In genomic region chr1:9823943-9824701, GRCh38 we compare ENCODE assay signal across 7 cellular contexts. TPM values are rescaled to one million over a fixed set of nuclear protein-coding genes. Genes with fewer than 3 reads are reported as not detected.
DNase-seq lines count a peak whose midpoint lies in the region; ATAC-seq lines count a peak whose summit lies in the region.

Gene CLSTN1, minus strand, starts transcription at chr1:9823965. Its CDS starts 232 bp downstream, at chr1:9823733.

- ATAC-seq in GM18498 (IDR thresholded peaks at IDR 0.05; ENCODE audit: unreplicated experiment) (peak; percentile 67), HG03066 (IDR thresholded peaks at IDR 0.05; ENCODE audit: low read depth, unreplicated experiment) (peak; percentile 49), left lobe of liver (peak; percentile 81)

- DNase-seq in NCI-H510A (lab: John Stamatoyannopoulos, UW) = peak; percentile 99
- peak; percentile 91 for DNase-seq in activated CD4-positive, alpha-beta T cell treated with anti-CD3 and anti-CD28 coated beads, Interleukin-2, amount 50 U/mL, for 1 hour
- peak; percentile 83 for DNase-seq in dedifferentiated amniotic fluid mesenchymal stem cell (ENCODE audit: extremely low spot score)
- peak; percentile 74 for DNase-seq in left lobe of liver (ENCODE audit: low spot score)
- DNase-seq in stimulated activated CD4-positive, alpha-beta T cell treated with anti-CD3 and anti-CD28 coated beads, Interleukin-1b, Interleukin-23, amount 100 ng/mL, for 48 hours = peak; percentile 88

RNA-seq across cellular contexts. Expression of gene CLSTN1, which starts in this region (rescaled TPM):
- total RNA-seq in left lobe of liver = 8.1 TPM

Comparison
In these comparisons a context has a peak if more than half of its experiments do, and no peak if none do; other contexts are left out.
1. Peak in every context shown above with its lines: DNase-seq and ATAC-seq.